13 cellular contexts compared by ENCODE assay signal in the genomic region with DNA sequence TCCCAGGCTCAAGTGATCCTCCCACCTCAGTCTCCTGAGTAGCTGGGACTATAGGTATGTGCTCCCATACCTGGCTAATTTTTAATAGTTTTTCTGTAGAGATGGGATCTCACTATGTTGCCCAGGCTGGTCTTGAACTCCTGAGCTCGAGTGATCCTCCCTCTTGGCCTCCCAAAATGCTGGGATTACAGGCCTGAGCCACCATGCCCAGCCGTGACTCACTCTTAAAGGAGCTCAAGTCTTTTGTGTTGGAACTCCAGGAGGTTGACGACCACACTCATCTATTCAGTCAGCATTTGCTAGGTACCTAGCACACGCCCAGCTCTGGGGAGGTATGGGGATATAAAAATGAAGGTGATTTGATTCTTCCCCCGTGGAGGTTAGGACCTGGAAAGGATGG.
DNase-seq lines count a peak whose midpoint lies in the region; ATAC-seq and TF ChIP-seq lines count a peak whose summit lies in the region.
"Had no signal": no experiment of that assay in that cellular context is flagged by ENCODE, and none has a peak within 500 bp of the region (broad histone marks: within the 10 kb centered on the region; RNA-seq: fewer than 3 reads in every experiment).

No MANE protein-coding gene starts in this region.

- H3K9me3 Mint-ChIP-seq in CD8-positive, alpha-beta T cell = peaks cover 4% of the 10 kb centered on the region
- peaks cover 4% of the 10 kb centered on the region for H3K9me3 Mint-ChIP-seq in activated naive CD8-positive, alpha-beta T cell treated with anti-CD3 and anti-CD28 coated beads, Interleukin-2, amount 50 U/mL, for 24 hours

- no peak overlapping the region for H3K27ac ChIP-seq in CD8-positive, alpha-beta T cell (ENCODE audit: low read depth, low read length)
- H3K27ac ChIP-seq in osteoblast (ENCODE audit: low read depth, low read length) (peak overlapping the region; percentile 25), brain microvascular endothelial cell (no peak overlapping the region)

- no peaks in the 10 kb centered on the region for H3K36me3 ChIP-seq in CD8-positive, alpha-beta T cell (ENCODE audit: insufficient read depth, low read length)
- H3K36me3 ChIP-seq in osteoblast (ENCODE audit: insufficient read depth, low read length) (no peaks in the 10 kb centered on the region), brain microvascular endothelial cell (replicated peaks) (no peaks in the 10 kb centered on the region)
- H3K36me3 ChIP-seq: Peyer's patch had no signal

- H3K4me1 Mint-ChIP-seq in CD8-positive, alpha-beta T cell (ENCODE audit: low read depth) = peaks cover 86% of the 10 kb centered on the region
- peaks cover 91% of the 10 kb centered on the region for H3K4me1 Mint-ChIP-seq in activated naive CD8-positive, alpha-beta T cell treated with anti-CD3 and anti-CD28 coated beads, Interleukin-2, amount 50 U/mL, for 24 hours

- peak overlapping the region; percentile 93 for H3K27ac Mint-ChIP-seq in CD8-positive, alpha-beta T cell
- H3K27ac Mint-ChIP-seq in activated naive CD8-positive, alpha-beta T cell treated with anti-CD3 and anti-CD28 coated beads, Interleukin-2, amount 50 U/mL, for 24 hours = peak overlapping the region; percentile 86

- peaks cover 71% of the 10 kb centered on the region for H3K4me1 ChIP-seq in CD8-positive, alpha-beta T cell (ENCODE audit: insufficient read depth, low read length)
- H3K4me1 ChIP-seq in osteoblast (ENCODE audit: insufficient read depth, low read length) = peaks cover 29% of the 10 kb centered on the region

- ATAC-seq in CD8-positive, alpha-beta T cell = no peak
- no peak for ATAC-seq in activated naive CD8-positive, alpha-beta T cell treated with anti-CD3 and anti-CD28 coated beads, Interleukin-2, amount 50 U/mL, for 24 hours
- no peak for ATAC-seq in HG03045 (IDR thresholded peaks at IDR 0.05; ENCODE audit: unreplicated experiment)
- ATAC-seq: sciatic nerve had no signal

- CTCF ChIA-PET in CD8-positive, alpha-beta T cell (lab: Charles Lee) = interaction anchor here (0.6 to 1.0 kb wide), 3 partner anchors 12 to 243 kb away, joined by 3 to 4 read pairs (median 3); no protein-coding TSS in a partner anchor

- intact Hi-C loops in CD8-positive, alpha-beta T cell (cut with DNase I, micrococcal nuclease) = no loop called here

- H3K4me3 Mint-ChIP-seq in CD8-positive, alpha-beta T cell = peak overlapping the region; percentile 24
- no peak overlapping the region for H3K4me3 Mint-ChIP-seq in activated naive CD8-positive, alpha-beta T cell treated with anti-CD3 and anti-CD28 coated beads, Interleukin-2, amount 50 U/mL, for 24 hours

- H4K20me1 ChIP-seq in osteoblast (ENCODE audit: insufficient read depth, low read length) = peaks cover 14% of the 10 kb centered on the region

- no peak overlapping the region for H2AFZ ChIP-seq in osteoblast (ENCODE audit: low read length)

- peaks cover 85% of the 10 kb centered on the region for H3K79me2 ChIP-seq in osteoblast (ENCODE audit: insufficient read depth, low read length)

- no peaks in the 10 kb centered on the region for H3K9me3 ChIP-seq in CD8-positive, alpha-beta T cell (ENCODE audit: low read length)
- H3K9me3 ChIP-seq in osteoblast (ENCODE audit: low read depth, low read length) = no peaks in the 10 kb centered on the region
- H3K9me3 ChIP-seq: Peyer's patch had no signal

- POLR2A ChIA-PET in CD8-positive, alpha-beta T cell (lab: Charles Lee) = no interaction called here

- no peak for TF ChIP-seq CTCF in CD8-positive, alpha-beta T cell (IDR thresholded peaks at IDR 0.05)
- no peak for TF ChIP-seq CTCF in osteoblast (IDR thresholded peaks at IDR 0.05; ENCODE audit: extremely low read depth, low read depth, low read length)
- TF ChIP-seq CTCF in brain microvascular endothelial cell (IDR thresholded peaks at IDR 0.05; ENCODE audit: low read depth, low read length, missing control alignments) = no peak

- no peak overlapping the region for H3K4me3 ChIP-seq in CD8-positive, alpha-beta T cell (ENCODE audit: low read depth, low read length)
- H3K4me3 ChIP-seq in osteoblast (ENCODE audit: insufficient read depth, low read length) = no peak overlapping the region
- H3K4me3 ChIP-seq in brain microvascular endothelial cell (ENCODE audit: low read depth, low read length) = no peak overlapping the region
- H3K4me3 ChIP-seq: Peyer's patch had no signal

- DNase-seq in CD8-positive, alpha-beta T cell = no peak
- peak; percentile 12 for DNase-seq in HT1080 (ENCODE audit: low read depth)
- DNase-seq in activated naive CD8-positive, alpha-beta T cell treated with anti-CD3 and anti-CD28 coated beads, Interleukin-2, amount 50 U/mL, for 24 hours = no peak
- DNase-seq in osteoblast (ENCODE audit: insufficient read length, low spot score, missing footprints) = no peak
- no peak for DNase-seq in hippocampal formation (lab: John Stamatoyannopoulos, UW)
- DNase-seq in brain microvascular endothelial cell = no peak
- DNase-seq: COR-L47, kidney glomerular epithelial cell, NCI-H146, NCI-H510A treated with DMSO at 0.1 percent for 48 hours, Peyer's patch had no signal

- H3K27me3 ChIP-seq in CD8-positive, alpha-beta T cell (ENCODE audit: insufficient read depth, low read length) = no peaks in the 10 kb centered on the region
- H3K27me3 ChIP-seq in osteoblast (ENCODE audit: insufficient read depth, low read length) = no peaks in the 10 kb centered on the region
- H3K27me3 ChIP-seq in brain microvascular endothelial cell (replicated peaks) = no peaks in the 10 kb centered on the region
- H3K27me3 ChIP-seq: Peyer's patch had no signal

- H3K36me3 Mint-ChIP-seq in CD8-positive, alpha-beta T cell = peaks cover 26% of the 10 kb centered on the region
- H3K36me3 Mint-ChIP-seq in activated naive CD8-positive, alpha-beta T cell treated with anti-CD3 and anti-CD28 coated beads, Interleukin-2, amount 50 U/mL, for 24 hours (ENCODE audit: low read depth) = peaks cover 13% of the 10 kb centered on the region

- no peaks in the 10 kb centered on the region for H3K27me3 Mint-ChIP-seq in CD8-positive, alpha-beta T cell (ENCODE audit: low read depth)
- no peaks in the 10 kb centered on the region for H3K27me3 Mint-ChIP-seq in activated naive CD8-positive, alpha-beta T cell treated with anti-CD3 and anti-CD28 coated beads, Interleukin-2, amount 50 U/mL, for 24 hours

- no peak overlapping the region for H3K4me2 ChIP-seq in osteoblast (ENCODE audit: insufficient read depth, low read length)

- in situ Hi-C loops in brain microvascular endothelial cell (cut with HindIII; ENCODE audit: low pct_ligation_motif_present, low sequenced_read_pairs) = no loop called here
